7 cellular contexts compared by ENCODE assay signal in the genomic region with DNA sequence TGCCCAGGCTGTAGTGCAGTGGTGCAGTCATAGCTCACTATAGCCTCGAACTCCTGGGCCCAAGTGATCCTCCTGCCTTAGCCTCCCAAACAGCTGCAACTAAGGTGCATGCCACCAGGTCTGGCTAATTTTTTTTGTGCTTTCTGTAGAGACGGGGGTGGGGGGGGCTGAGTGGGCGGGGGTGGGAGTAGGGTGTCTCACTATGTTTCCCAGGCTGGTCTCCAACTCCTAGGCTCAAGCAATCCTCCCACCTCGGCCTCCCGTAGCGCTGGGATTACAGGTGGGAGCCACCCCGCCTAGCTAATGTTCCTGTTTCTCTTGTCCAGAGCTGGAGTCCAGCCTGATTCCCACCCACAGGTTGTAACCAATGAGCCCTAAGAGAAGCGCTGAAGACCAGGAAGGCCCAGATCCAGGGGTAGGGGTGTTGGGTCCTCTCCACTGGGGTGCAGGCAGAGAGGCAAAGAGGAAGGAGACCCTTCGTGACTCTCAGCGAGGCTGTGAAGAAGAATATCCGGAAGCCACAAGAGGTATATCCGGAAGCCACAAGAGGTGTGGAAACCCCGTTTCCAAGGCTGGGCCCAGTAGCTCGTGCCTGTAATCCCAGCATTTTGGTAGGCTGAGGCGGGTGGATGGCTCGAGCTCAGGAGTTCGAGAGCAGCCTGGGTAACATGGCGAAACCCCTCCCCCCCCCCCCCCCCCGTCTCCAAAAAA. TPM values are rescaled to one million over a fixed set of nuclear protein-coding genes. Genes with fewer than 3 reads are reported as not detected.
DNase-seq lines count a peak whose midpoint lies in the region; ATAC-seq and TF ChIP-seq lines count a peak whose summit lies in the region.

No MANE protein-coding gene starts in this region.

- TF ChIP-seq RAD21 in HCT116 (IDR thresholded peaks at IDR 0.05; ENCODE audit: low read depth): no peak

- H3K9me3 Mint-ChIP-seq in activated naive CD4-positive, alpha-beta T cell treated with anti-CD3 and anti-CD28 coated beads for 36 hours: no peaks in the 10 kb centered on the region

- H3K4me1 ChIP-seq in HCT116 (ENCODE audit: control insufficient read depth in 1 of 2, insufficient read depth in 2 of 2, low read length in 2 of 2) (peaks cover 0 to 17% of the 10 kb centered on the region in 2 experiments; a peak in 2 of 4 replicates), Peyer's patch (no peaks in the 10 kb centered on the region), hepatocyte (ENCODE audit: insufficient read depth) (no peaks in the 10 kb centered on the region)

- WGBS in hepatocyte (ENCODE audit: low lambda C conversion rate, missing lambda C conversion rate): 74% methylated on average over 17 of the region's 19 CpGs

- peaks cover 0 to 4% of the 10 kb centered on the region in 2 experiments; a peak in 1 of 4 replicates for H3K36me3 ChIP-seq in HCT116 (ENCODE audit: control insufficient read depth in 1 of 2, insufficient read depth in 2 of 2, low read length in 2 of 2)
- peaks cover 0 to 16% (median 0%) of the 10 kb centered on the region in 3 donors for H3K36me3 ChIP-seq in Peyer's patch
- H3K36me3 ChIP-seq in hepatocyte (replicated peaks; ENCODE audit: insufficient read depth, low read depth): no peaks in the 10 kb centered on the region

- peaks cover 16% of the 10 kb centered on the region for H3K4me1 Mint-ChIP-seq in activated naive CD4-positive, alpha-beta T cell treated with anti-CD3 and anti-CD28 coated beads for 36 hours (ENCODE audit: low read depth)

- no peaks in the 10 kb centered on the region for H3K27me3 ChIP-seq in HCT116 (ENCODE audit: insufficient read depth, low read length)
- no peaks in the 10 kb centered on the region for H3K27me3 ChIP-seq in Peyer's patch
- no peaks in the 10 kb centered on the region for H3K27me3 ChIP-seq in hepatocyte

- TF ChIP-seq POLR2A in HCT116 (IDR thresholded peaks at IDR 0.05; ENCODE audit: borderline replicate concordance, extremely low read depth, insufficient read depth, insufficient read length) (peak; percentile 25), Peyer's patch (IDR thresholded peaks at IDR 0.05) (no peak)

- RAD21 ChIA-PET in HCT116 (lab: Charles Lee; ENCODE audit: low non-redundant PET in 1 of 2, low total read pairs in 2 of 2, uncharacterized antibody in 2 of 2, unreplicated experiment in 2 of 2): no interaction called here

- DNase-seq in HCT116 (ENCODE audit: low read depth, low spot score) (peak; percentile 18), Peyer's patch (peak in 2 of 3 donors; percentile 38 to 58), hepatocyte (ENCODE audit: low spot score) (no peak), NCI-H1092 (lab: John Stamatoyannopoulos, UW) (no peak)
- peak; percentile 78 for DNase-seq in activated naive CD4-positive, alpha-beta T cell treated with anti-CD3 and anti-CD28 coated beads for 36 hours
- DNase-seq in stimulated activated CD4-positive, alpha-beta T cell treated with anti-CD3 and anti-CD28 coated beads, Interleukin-15, amount 100 ng/mL, for 24 hours: peak; percentile 56

- BruUV-seq in HCT116 (replicated peaks; lab: Mats Ljungman, UMichigan): TSS peak; percentile 97

- H4K20me1 ChIP-seq in HCT116 (ENCODE audit: insufficient read depth) (no peaks in the 10 kb centered on the region), hepatocyte (ENCODE audit: insufficient read depth, poor library complexity, severe bottlenecking) (no peaks in the 10 kb centered on the region)

- H3K27ac ChIP-seq in HCT116 (ENCODE audit: low read depth, low read length) (peak overlapping the region; percentile 97), Peyer's patch (peak overlapping the region; percentile 67 to 80 (median 78)), hepatocyte (peak overlapping the region; percentile 60)

- H3K9me2 ChIP-seq in HCT116 (ENCODE audit: insufficient read depth) (no peaks in the 10 kb centered on the region), hepatocyte (replicated peaks; ENCODE audit: insufficient read depth) (no peaks in the 10 kb centered on the region)

- H3K4me3 ChIP-seq in HCT116 (replicated peaks in 1 of 2; ENCODE audit: low read depth in 1 of 2, low read length in 2 of 2) (peak overlapping the region; percentile 58 to 99), Peyer's patch (peak overlapping the region; percentile 66 to 77 (median 69)), hepatocyte (peak overlapping the region; percentile 9)

- ATAC-seq in HCT116 (peak; percentile 48), HG02588 (IDR thresholded peaks at IDR 0.05; ENCODE audit: unreplicated experiment) (no peak)

- no peak for TF ChIP-seq CTCF in HCT116 (IDR thresholded peaks at IDR 0.05 in 2 of 3, conservative IDR thresholded peaks at IDR 0.05 in 1 of 3; ENCODE audit: borderline replicate concordance in 1 of 3, insufficient read depth in 1 of 3, low read depth in 2 of 3, low read length in 2 of 3)
- TF ChIP-seq CTCF in Peyer's patch (IDR thresholded peaks at IDR 0.05): no peak
- TF ChIP-seq CTCF in hepatocyte (IDR thresholded peaks at IDR 0.05; ENCODE audit: poor library complexity): no peak

- CTCF ChIA-PET in HCT116 (lab: Charles Lee): interaction anchor here (0.9 to 4.0 kb wide), 6 partner anchors 8 to 41 kb away, joined by 3 to 19 read pairs (median 4); no protein-coding TSS in a partner anchor
- CTCF ChIA-PET in activated naive CD4-positive, alpha-beta T cell treated with anti-CD3 and anti-CD28 coated beads for 36 hours (lab: Charles Lee): interaction anchor here (0.6 to 0.9 kb wide), 5 partner anchors 9 to 292 kb away, joined by 3 read pairs; no protein-coding TSS in a partner anchor

- H3K9me3 ChIP-seq in HCT116 (ENCODE audit: control insufficient read depth in 1 of 2, insufficient read depth in 1 of 2, low read depth in 1 of 2, low read length in 2 of 2): no peaks in the 10 kb centered on the region
- H3K9me3 ChIP-seq in Peyer's patch: no peaks in the 10 kb centered on the region
- H3K9me3 ChIP-seq in hepatocyte (ENCODE audit: low read depth): no peaks in the 10 kb centered on the region

- H3K27ac Mint-ChIP-seq in activated naive CD4-positive, alpha-beta T cell treated with anti-CD3 and anti-CD28 coated beads for 36 hours: peak overlapping the region; percentile 85

- peak overlapping the region; percentile 99 for H3K4me2 ChIP-seq in HCT116 (ENCODE audit: low read length)
- peak overlapping the region; percentile 74 for H3K4me2 ChIP-seq in hepatocyte

- POLR2A ChIA-PET in HCT116 (lab: Charles Lee): interaction anchor here (0.6 to 1.8 kb wide), 9 partner anchors 8 to 147 kb away, joined by 3 to 7 read pairs (median 4); no protein-coding TSS in a partner anchor

- H3K4me3 Mint-ChIP-seq in activated naive CD4-positive, alpha-beta T cell treated with anti-CD3 and anti-CD28 coated beads for 36 hours: peak overlapping the region; percentile 77

- H3K9ac ChIP-seq in HCT116 (ENCODE audit: low read length): peak overlapping the region; percentile 86

- H2AFZ ChIP-seq in HCT116 (ENCODE audit: low read depth, low read length, poor library complexity, severe bottlenecking) (peak overlapping the region; percentile 7), hepatocyte (peak overlapping the region; percentile 41)

- H3K79me2 ChIP-seq in HCT116 (ENCODE audit: insufficient read depth, low read length) (peaks cover 13% of the 10 kb centered on the region), hepatocyte (no peaks in the 10 kb centered on the region)

- intact Hi-C loops in HCT116 (cut with micrococcal nuclease): no loop called here
- intact Hi-C loops in activated naive CD4-positive, alpha-beta T cell treated with anti-CD3 and anti-CD28 coated beads for 36 hours (cut with micrococcal nuclease): no loop called here

- peaks cover 6% of the 10 kb centered on the region for H3K36me3 Mint-ChIP-seq in activated naive CD4-positive, alpha-beta T cell treated with anti-CD3 and anti-CD28 coated beads for 36 hours (ENCODE audit: low read depth)

- no peaks in the 10 kb centered on the region for H3K27me3 Mint-ChIP-seq in activated naive CD4-positive, alpha-beta T cell treated with anti-CD3 and anti-CD28 coated beads for 36 hours (ENCODE audit: low read depth)

TF ChIP-seq in HCT116, 20 proteins besides CTCF, POLR2A, EP300 and RAD21:
- TF ChIP-seq CEBPB (IDR thresholded peaks at IDR 0.05; ENCODE audit: low read depth) (no peak), ZFX (IDR thresholded peaks at IDR 0.05) (peak; percentile 26; the same call in 1 of the 2 replicates), POLR2AphosphoS5 (IDR thresholded peaks at IDR 0.05; ENCODE audit: low read depth, low read length) (peak; percentile 52; the same call in 1 of the 2 replicates)
- TF ChIP-seq, protein P1, sequence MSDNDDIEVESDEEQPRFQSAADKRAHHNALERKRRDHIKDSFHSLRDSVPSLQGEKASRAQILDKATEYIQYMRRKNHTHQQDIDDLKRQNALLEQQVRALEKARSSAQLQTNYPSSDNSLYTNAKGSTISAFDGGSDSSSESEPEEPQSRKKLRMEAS (IDR thresholded peaks at IDR 0.05): no peak
TF ChIP-seq in HCT116: peak in this region for 2.

RNA-seq across cellular contexts. Expression of a gene that starts 0.8 kb away (rescaled TPM):
- total RNA-seq in HCT116 (2021; ENCODE audit: unreplicated experiment) (119 TPM), Peyer's patch (10 to 100 TPM; 38.8 to 93.7 (median 70.2) TPM), hepatocyte (88.1 and 102 TPM in 2 replicates)
- 113 and 131 TPM in 2 replicates for polyA plus RNA-seq in HCT116 (2012)
- 10 to 100 TPM; 73.3 to 77.7 TPM for total RNA-seq in activated naive CD4-positive, alpha-beta T cell treated with anti-CD3 and anti-CD28 coated beads for 36 hours
- polyA plus RNA-seq in hepatocyte: 86.6 and 92.6 TPM in 2 replicates

RNA-seq across cellular contexts. Expression of a gene that starts 10.0 kb away (rescaled TPM):
- total RNA-seq in HCT116 (2021; ENCODE audit: unreplicated experiment): 9.2 TPM
- 99.1 and 318 TPM in 2 replicates for polyA plus RNA-seq in HCT116 (2012)
- total RNA-seq in Peyer's patch: 100 to 1,000 TPM in 1 of 4 donors, 10 to 100 TPM in 2, 1 to 10 TPM in 1; 1.9 to 191 (median 37.1) TPM
- total RNA-seq in activated naive CD4-positive, alpha-beta T cell treated with anti-CD3 and anti-CD28 coated beads for 36 hours: not detected
- 5.3 and 14.3 TPM in 2 replicates for total RNA-seq in hepatocyte
- polyA plus RNA-seq in hepatocyte: 5.6 and 12.8 TPM in 2 replicates

RNA-seq across cellular contexts. Expression of a gene that starts 31.7 kb away (rescaled TPM):
- total RNA-seq in HCT116 (2021; ENCODE audit: unreplicated experiment) (148 TPM), Peyer's patch (100 to 1,000 TPM; 123 to 193 (median 168) TPM), hepatocyte (29.4 and 36.5 TPM in 2 replicates)
- 154 and 164 TPM in 2 replicates for polyA plus RNA-seq in HCT116 (2012)
- 10 to 100 TPM; 47.6 to 48.4 TPM for total RNA-seq in activated naive CD4-positive, alpha-beta T cell treated with anti-CD3 and anti-CD28 coated beads for 36 hours
- polyA plus RNA-seq in hepatocyte: 68.1 and 81.7 TPM in 2 replicates

RNA-seq across cellular contexts. Expression of a gene that starts 32.1 kb away (rescaled TPM):
- total RNA-seq in HCT116 (2021; ENCODE audit: unreplicated experiment) (144 TPM), Peyer's patch (100 to 1,000 TPM in 2 of 4 donors, 10 to 100 TPM in 2; 52.2 to 144 (median 95.3) TPM), hepatocyte (31.0 and 31.1 TPM in 2 replicates)
- polyA plus RNA-seq in HCT116 (2012): 132 and 147 TPM in 2 replicates
- total RNA-seq in activated naive CD4-positive, alpha-beta T cell treated with anti-CD3 and anti-CD28 coated beads for 36 hours: 10 to 100 TPM; 79.5 to 82.8 TPM
- 85.6 and 91.0 TPM in 2 replicates for polyA plus RNA-seq in hepatocyte

RNA-seq across cellular contexts. Expression of a gene that starts 44.0 kb away (rescaled TPM):
- total RNA-seq in HCT116 (2021; ENCODE audit: unreplicated experiment) (12.0 TPM), Peyer's patch (10 to 100 TPM; 14.5 to 85.8 (median 54.4) TPM), hepatocyte (13.4 and 14.4 TPM in 2 replicates)
- 10.3 and 11.1 TPM in 2 replicates for polyA plus RNA-seq in HCT116 (2012)
- total RNA-seq in activated naive CD4-positive, alpha-beta T cell treated with anti-CD3 and anti-CD28 coated beads for 36 hours: under 1 TPM; 0.07 to 0.77 TPM
- polyA plus RNA-seq in hepatocyte: 37.2 and 40.6 TPM in 2 replicates

Comparison
In these comparisons a context has a peak if more than half of its experiments do, and no peak if none do; other contexts are left out.
1. DNase-seq: peak in HCT116 (single experiment), Peyer's patch (2 of 3), activated naive CD4-positive, alpha-beta T cell treated with anti-CD3 and anti-CD28 coated beads for 36 hours (single experiment) and stimulated activated CD4-positive, alpha-beta T cell treated with anti-CD3 and anti-CD28 coated beads, Interleukin-15, amount 100 ng/mL, for 24 hours (single experiment); none in hepatocyte (single experiment) and NCI-H1092 (single experiment).
2. H3K4me3 ChIP-seq: peak in every context shown above with its lines; median percentile 78 in HCT116; 69 in Peyer's patch; 9 in hepatocyte.
3. Peak in every context shown above with its lines, with median percentiles within 50 percentile points of each other: H3K27ac ChIP-seq.